Comparison of ENCODE assay signal across 21 cellular contexts in the genomic region with DNA sequence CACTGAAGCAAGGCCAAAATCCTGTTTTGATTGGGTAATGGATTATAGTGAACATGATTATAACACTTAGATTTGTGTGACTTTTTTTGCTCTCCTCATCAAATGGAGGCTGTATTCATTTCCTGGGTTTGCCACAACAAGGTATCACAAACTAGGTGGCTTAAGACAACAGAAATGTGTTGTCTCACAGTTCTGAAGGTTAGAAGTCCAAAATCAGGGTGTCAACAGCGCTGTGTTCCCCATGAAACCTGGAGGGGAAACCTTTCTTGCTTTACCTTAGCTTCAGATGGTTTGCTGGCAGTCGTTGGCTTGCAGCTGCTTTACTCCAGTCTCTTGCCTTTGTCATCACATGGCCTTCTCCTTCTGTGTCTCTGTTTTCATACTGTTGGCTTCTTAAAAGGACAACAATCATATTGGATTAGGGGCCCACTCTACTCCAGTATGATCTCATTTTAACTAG. TPM values are rescaled to one million over a fixed set of nuclear protein-coding genes. Genes with fewer than 3 reads are reported as not detected.
DNase-seq lines count a peak whose midpoint lies in the region; ATAC-seq, FAIRE-seq and TF ChIP-seq lines count a peak whose summit lies in the region.
"Had no signal": no experiment of that assay in that cellular context is flagged by ENCODE, and none has a peak within 500 bp of the region (broad histone marks: within the 10 kb centered on the region; RNA-seq: fewer than 3 reads in every experiment).

No MANE protein-coding gene starts in this region.

- 0 out of 3 replicates have a peak, but pooled peaks have one; percentile 26 for ATAC-seq in SK-N-SH treated with all-trans-retinoic acid at 6 μM for 48 hours
- peak; percentile 65 for ATAC-seq in activated CD8-positive, alpha-beta T cell treated with anti-CD3 and anti-CD28 coated beads, Interleukin-2, amount 10 ng/mL, durations not matched to agents 7 days and 5 days
- peak; percentile 73 to 78 for ATAC-seq in natural killer cell treated with Interleukin-12 subunit alpha and Interleukin-12 subunit beta and Interleukin-15 and Interleukin-18, amount 100 ng/mL, for 72 hours
- no peak for ATAC-seq in HG02759 (IDR thresholded peaks at IDR 0.05; ENCODE audit: unreplicated experiment)
- ATAC-seq: esophagus mucosa had no signal

- H3K36me3 Mint-ChIP-seq in activated CD8-positive, alpha-beta T cell treated with anti-CD3 and anti-CD28 coated beads, Interleukin-2, amount 10 ng/mL, durations not matched to agents 7 days and 5 days (ENCODE audit: low read depth), result peaks cover 58% of the 10 kb centered on the region
- peaks cover 21% of the 10 kb centered on the region for H3K36me3 Mint-ChIP-seq in natural killer cell treated with Interleukin-12 subunit alpha and Interleukin-12 subunit beta and Interleukin-15 and Interleukin-18, amount 100 ng/mL, for 72 hours

- H3F3A ChIP-seq in SK-N-SH (replicated peaks; ENCODE audit: insufficient read depth), result no peaks in the 10 kb centered on the region

- no peak for DNase-seq in SK-N-SH
- DNase-seq in GM19239 (ENCODE audit: insufficient read length, low spot score), result no peak
- DNase-seq in activated CD8-positive, alpha-beta T cell treated with anti-CD3 and anti-CD28 coated beads, Interleukin-2, amount 10 ng/mL, durations not matched to agents 7 days and 5 days, result no peak
- DNase-seq in natural killer cell treated with Interleukin-12 subunit alpha and Interleukin-12 subunit beta and Interleukin-15 and Interleukin-18, amount 100 ng/mL, for 72 hours (ENCODE audit: low spot score), result no peak
- no peak for DNase-seq in iPS-NIHi11 (ENCODE audit: low spot score)
- no peak for DNase-seq in NCI-H774 (lab: John Stamatoyannopoulos, UW)
- DNase-seq: 8988T, caudate nucleus, GM23248, NCI-H2029 treated with DMSO at 0.1 percent for 48 hours, NCI-H524 treated with DMSO at 0.1 percent for 48 hours, posterior cingulate gyrus, transverse colon had no signal

- no peak overlapping the region for H2AFZ ChIP-seq in SK-N-SH (ENCODE audit: low read depth)
- H2AFZ ChIP-seq: GM23248 had no signal

- no peak overlapping the region for H3K9ac ChIP-seq in SK-N-SH
- H3K9ac ChIP-seq: BLaER1, GM23248 had no signal

- FAIRE-seq in GM19239 (lab: Jason Lieb, UNC), result peak; percentile 54
- FAIRE-seq: TTC549 had no signal

- no peaks in the 10 kb centered on the region for H3K9me3 ChIP-seq in SK-N-SH
- H3K9me3 ChIP-seq: SJCRH30, transverse colon had no signal

- H3K79me2 ChIP-seq in SK-N-SH (ENCODE audit: insufficient read depth), result peaks cover 93% of the 10 kb centered on the region

- no peak overlapping the region for H3K4me3 ChIP-seq in SK-N-SH (ENCODE audit: low read depth in 2 of 2, low read length in 1 of 2)
- H3K4me3 ChIP-seq: BLaER1, GM23248, SJCRH30, skin epidermis, transverse colon had no signal

- no peaks in the 10 kb centered on the region for H3K27me3 Mint-ChIP-seq in activated CD8-positive, alpha-beta T cell treated with anti-CD3 and anti-CD28 coated beads, Interleukin-2, amount 10 ng/mL, durations not matched to agents 7 days and 5 days (ENCODE audit: low read depth)
- H3K27me3 Mint-ChIP-seq in natural killer cell treated with Interleukin-12 subunit alpha and Interleukin-12 subunit beta and Interleukin-15 and Interleukin-18, amount 100 ng/mL, for 72 hours, result no peaks in the 10 kb centered on the region

- no peaks in the 10 kb centered on the region; a peak in 1 of 4 replicates for H3K4me1 ChIP-seq in SK-N-SH (ENCODE audit: control insufficient read depth in 1 of 2, insufficient read depth in 2 of 2, low read depth in 1 of 2, low read length in 1 of 2)
- H3K4me1 ChIP-seq: BLaER1 had no signal

- TF ChIP-seq EP300 in SK-N-SH (IDR thresholded peaks at IDR 0.05; ENCODE audit: borderline replicate concordance in 1 of 2, low read depth in 1 of 2, low read length in 1 of 2), result no peak

- H3K4me1 Mint-ChIP-seq in activated CD8-positive, alpha-beta T cell treated with anti-CD3 and anti-CD28 coated beads, Interleukin-2, amount 10 ng/mL, durations not matched to agents 7 days and 5 days (ENCODE audit: low read depth), result peaks cover 74% of the 10 kb centered on the region
- peaks cover 52 to 54% of the 10 kb centered on the region in 2 donors for H3K4me1 Mint-ChIP-seq in natural killer cell treated with Interleukin-12 subunit alpha and Interleukin-12 subunit beta and Interleukin-15 and Interleukin-18, amount 100 ng/mL, for 72 hours (ENCODE audit: low read depth in 2 of 2)

- TF ChIP-seq CTCF in SK-N-SH (IDR thresholded peaks at IDR 0.05), result no peak

- H3K27ac Mint-ChIP-seq in activated CD8-positive, alpha-beta T cell treated with anti-CD3 and anti-CD28 coated beads, Interleukin-2, amount 10 ng/mL, durations not matched to agents 7 days and 5 days, result peak overlapping the region; percentile 35
- peak overlapping the region; percentile 74 to 92 for H3K27ac Mint-ChIP-seq in natural killer cell treated with Interleukin-12 subunit alpha and Interleukin-12 subunit beta and Interleukin-15 and Interleukin-18, amount 100 ng/mL, for 72 hours

- H3K4me2 ChIP-seq in SK-N-SH, result no peak overlapping the region
- H3K4me2 ChIP-seq: BLaER1 had no signal

- H3K36me3 ChIP-seq in SK-N-SH (replicated peaks in 1 of 2; ENCODE audit: control insufficient read depth in 1 of 2, insufficient read depth in 2 of 2, low read length in 1 of 2), result no peaks in the 10 kb centered on the region
- H3K36me3 ChIP-seq: transverse colon had no signal

- 79% methylated on average over 2 of the region's 2 CpGs for WGBS in SK-N-SH (ENCODE audit: low lambda C conversion rate)

- H3K27ac ChIP-seq in SK-N-SH (ENCODE audit: low read depth in 2 of 2, low read length in 1 of 2), result no peak overlapping the region
- H3K27ac ChIP-seq: BLaER1, GM23248, HL-60, SJCRH30, transverse colon had no signal

- no peaks in the 10 kb centered on the region for H3K27me3 ChIP-seq in SK-N-SH (ENCODE audit: insufficient read depth)
- H3K27me3 ChIP-seq: BLaER1, SJCRH30, transverse colon had no signal

- CTCF ChIA-PET in SK-N-SH (lab: Yijun Ruan, JAX), result no interaction called here
- CTCF ChIA-PET in activated CD8-positive, alpha-beta T cell treated with anti-CD3 and anti-CD28 coated beads, Interleukin-2, amount 10 ng/mL, durations not matched to agents 7 days and 5 days (lab: Charles Lee), result no interaction called here

- no peaks in the 10 kb centered on the region for H3K9me3 Mint-ChIP-seq in activated CD8-positive, alpha-beta T cell treated with anti-CD3 and anti-CD28 coated beads, Interleukin-2, amount 10 ng/mL, durations not matched to agents 7 days and 5 days (ENCODE audit: insufficient read depth)
- H3K9me3 Mint-ChIP-seq in natural killer cell treated with Interleukin-12 subunit alpha and Interleukin-12 subunit beta and Interleukin-15 and Interleukin-18, amount 100 ng/mL, for 72 hours, result peaks cover 5% of the 10 kb centered on the region

- TF ChIP-seq RAD21 in SK-N-SH (IDR thresholded peaks at IDR 0.05; ENCODE audit: low read length), result no peak

- no peaks in the 10 kb centered on the region for H3K9me2 ChIP-seq in SK-N-SH

- H3K4me3 Mint-ChIP-seq in activated CD8-positive, alpha-beta T cell treated with anti-CD3 and anti-CD28 coated beads, Interleukin-2, amount 10 ng/mL, durations not matched to agents 7 days and 5 days, result no peak overlapping the region
- H3K4me3 Mint-ChIP-seq in natural killer cell treated with Interleukin-12 subunit alpha and Interleukin-12 subunit beta and Interleukin-15 and Interleukin-18, amount 100 ng/mL, for 72 hours, result peak overlapping the region; percentile 54

- no peaks in the 10 kb centered on the region for H4K20me1 ChIP-seq in SK-N-SH (ENCODE audit: insufficient read depth)

- POLR2A ChIA-PET in SK-N-SH (lab: Yijun Ruan, JAX), result no interaction called here
- POLR2A ChIA-PET in activated CD8-positive, alpha-beta T cell treated with anti-CD3 and anti-CD28 coated beads, Interleukin-2, amount 10 ng/mL, durations not matched to agents 7 days and 5 days (lab: Charles Lee), result no interaction called here

TF ChIP-seq in SK-N-SH treated with all-trans-retinoic acid at 6 μM for 48 hours, 23 proteins besides CTCF, POLR2A, EP300 and RAD21:
- TF ChIP-seq ZNF8 (CRISPR knock-in tag; IDR thresholded peaks at IDR 0.05) (no peak), ZFP3 (CRISPR knock-in tag; IDR thresholded peaks at IDR 0.05) (no peak), ESRRG (CRISPR knock-in tag; IDR thresholded peaks at IDR 0.05) (no peak)

TF ChIP-seq in SK-N-SH, 30 proteins besides CTCF, POLR2A, EP300 and RAD21 (continues in another document):
- TF ChIP-seq MXI1 (IDR thresholded peaks at IDR 0.05; ENCODE audit: low read depth, low read length), result no peak
- TF ChIP-seq EZH2phosphoT487 (IDR thresholded peaks at IDR 0.05; ENCODE audit: borderline replicate concordance, low read depth), result no peak
- no peak for TF ChIP-seq NFIC (IDR thresholded peaks at IDR 0.05; ENCODE audit: borderline replicate concordance)
- TF ChIP-seq FOXM1 (IDR thresholded peaks at IDR 0.05; ENCODE audit: low read depth), result no peak
- no peak for TF ChIP-seq TEAD4 (IDR thresholded peaks at IDR 0.05; ENCODE audit: borderline replicate concordance, insufficient read depth)
- no peak for TF ChIP-seq RCOR1 (IDR thresholded peaks at IDR 0.05; ENCODE audit: low read length)
- no peak for TF ChIP-seq YY1 (IDR thresholded peaks at IDR 0.05; ENCODE audit: low read depth)
- no peak for TF ChIP-seq SIN3A (IDR thresholded peaks at IDR 0.05; ENCODE audit: borderline replicate concordance, low read depth, low read length)
- TF ChIP-seq ELF1 (IDR thresholded peaks at IDR 0.05), result no peak
- TF ChIP-seq POLR2AphosphoS5 (IDR thresholded peaks at IDR 0.05; ENCODE audit: low read depth, low read length), result no peak
- no peak for TF ChIP-seq GATA2 (CRISPR knock-in tag; IDR thresholded peaks at IDR 0.05)
- TF ChIP-seq, protein P1, sequence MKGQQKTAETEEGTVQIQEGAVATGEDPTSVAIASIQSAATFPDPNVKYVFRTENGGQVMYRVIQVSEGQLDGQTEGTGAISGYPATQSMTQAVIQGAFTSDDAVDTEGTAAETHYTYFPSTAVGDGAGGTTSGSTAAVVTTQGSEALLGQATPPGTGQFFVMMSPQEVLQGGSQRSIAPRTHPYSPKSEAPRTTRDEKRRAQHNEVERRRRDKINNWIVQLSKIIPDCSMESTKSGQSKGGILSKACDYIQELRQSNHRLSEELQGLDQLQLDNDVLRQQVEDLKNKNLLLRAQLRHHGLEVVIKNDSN (IDR thresholded peaks at IDR 0.05; ENCODE audit: borderline replicate concordance, low read depth), result no peak
- TF ChIP-seq GABPA (IDR thresholded peaks at IDR 0.05; ENCODE audit: low read depth), result no peak

RNA-seq across cellular contexts. Expression of a gene that starts 32.4 kb away (rescaled TPM):
- polyA plus RNA-seq in SK-N-SH (2012; rRNA removed), result 8.6 and 11.4 TPM in 2 replicates
- polyA plus RNA-seq in SK-N-SH (2012; cell fraction: cytosol; rRNA removed), result 14.0 and 17.3 TPM in 2 replicates
- 2.8 and 6.8 TPM in 2 replicates for polyA plus RNA-seq in SK-N-SH (2012; cell fraction: nucleus; rRNA removed)
- 100 to 1,000 TPM; 115 to 126 TPM for total RNA-seq in activated CD8-positive, alpha-beta T cell treated with anti-CD3 and anti-CD28 coated beads, Interleukin-2, amount 10 ng/mL, durations not matched to agents 7 days and 5 days
- 100 to 1,000 TPM in 1 of 2 donors, 10 to 100 TPM in 1; 78.2 to 120 TPM for total RNA-seq in natural killer cell treated with Interleukin-12 subunit alpha and Interleukin-12 subunit beta and Interleukin-15 and Interleukin-18, amount 100 ng/mL, for 72 hours
